ENCODE assay signal across 10 cellular contexts in genomic region chr14:51865953-51866747, GRCh38. TPM values are rescaled to one million over a fixed set of nuclear protein-coding genes. Genes with fewer than 3 reads are reported as not detected.
DNase-seq lines count a peak whose midpoint lies in the region; ATAC-seq, FAIRE-seq and TF ChIP-seq lines count a peak whose summit lies in the region.
"Had no signal": no experiment of that assay in that cellular context is flagged by ENCODE, and none has a peak within 500 bp of the region (broad histone marks: within the 10 kb centered on the region; RNA-seq: fewer than 3 reads in every experiment).

No MANE protein-coding gene starts in this region.

- ATAC-seq in CD8-positive, alpha-beta T cell: peak; percentile 56
- peak; percentile 42 for ATAC-seq in GM19043 (IDR thresholded peaks at IDR 0.05; ENCODE audit: low read depth, unreplicated experiment)
- peak; percentile 51 for ATAC-seq in HG03159 (IDR thresholded peaks at IDR 0.05; ENCODE audit: unreplicated experiment)
- no peak for ATAC-seq in GM18873 (IDR thresholded peaks at IDR 0.05; ENCODE audit: low FRiP score, unreplicated experiment)

- no peak for TF ChIP-seq POLR2A in thyroid gland (IDR thresholded peaks at IDR 0.05)

- H3K27ac ChIP-seq in CD8-positive, alpha-beta T cell (ENCODE audit: low read depth, low read length): no peak overlapping the region
- peak overlapping the region; percentile 59 for H3K27ac ChIP-seq in effector memory CD4-positive, alpha-beta T cell (ENCODE audit: insufficient read depth, low read length, poor library complexity, severe bottlenecking)
- no peak overlapping the region for H3K27ac ChIP-seq in thyroid gland

- H3K9me3 Mint-ChIP-seq in CD8-positive, alpha-beta T cell: no peaks in the 10 kb centered on the region

- no peak for FAIRE-seq in HTR-8/SVneo (lab: Jason Lieb, UNC)

- H3K4me1 ChIP-seq in CD8-positive, alpha-beta T cell (ENCODE audit: insufficient read depth, low read length): peaks cover 82% of the 10 kb centered on the region
- H3K4me1 ChIP-seq in effector memory CD4-positive, alpha-beta T cell (ENCODE audit: control insufficient read depth, insufficient read depth, low read length, poor library complexity, severe bottlenecking): peaks cover 49% of the 10 kb centered on the region
- no peaks in the 10 kb centered on the region for H3K4me1 ChIP-seq in thyroid gland

- POLR2A ChIA-PET in CD8-positive, alpha-beta T cell (lab: Charles Lee): interaction anchor here (0.8 to 1.4 kb wide), 2 partner anchors 19 to 90 kb away, joined by 3 to 5 read pairs; no protein-coding TSS in a partner anchor

- intact Hi-C loops in CD8-positive, alpha-beta T cell (cut with DNase I, micrococcal nuclease): loop anchor here (2.0 to 10.0 kb wide), 4 partner anchors 15 to 1031 kb away; partner anchors contain the start of genes NIN (in 1 of the 2) and STYX (in 1 of the 2)
- intact Hi-C loops in thyroid gland (cut with DNase I): no loop called here

- CTCF ChIA-PET in CD8-positive, alpha-beta T cell (lab: Charles Lee): interaction anchor here (1.3 to 1.8 kb wide), 2 partner anchors 9 to 113 kb away, joined by 3 to 6 read pairs; no protein-coding TSS in a partner anchor

- no peak for TF ChIP-seq CTCF in CD8-positive, alpha-beta T cell (IDR thresholded peaks at IDR 0.05)
- TF ChIP-seq CTCF in thyroid gland (IDR thresholded peaks at IDR 0.05): no peak

- H3K4me3 Mint-ChIP-seq in CD8-positive, alpha-beta T cell: peak overlapping the region; percentile 26

- H3K27ac Mint-ChIP-seq in CD8-positive, alpha-beta T cell: no peak overlapping the region

- H3K4me3 ChIP-seq in CD8-positive, alpha-beta T cell (ENCODE audit: low read depth, low read length): no peak overlapping the region
- H3K4me3 ChIP-seq in effector memory CD4-positive, alpha-beta T cell (ENCODE audit: insufficient read depth, low read depth, low read length, poor library complexity, severe bottlenecking): no peak overlapping the region
- H3K4me3 ChIP-seq in thyroid gland (replicated peaks in 1 of 3): no peak overlapping the region

- no peaks in the 10 kb centered on the region for H3K36me3 ChIP-seq in CD8-positive, alpha-beta T cell (ENCODE audit: insufficient read depth, low read length)
- H3K36me3 ChIP-seq in effector memory CD4-positive, alpha-beta T cell (ENCODE audit: control insufficient read depth, insufficient read depth, low read length): no peaks in the 10 kb centered on the region
- H3K36me3 ChIP-seq in thyroid gland: no peaks in the 10 kb centered on the region

- no peaks in the 10 kb centered on the region for H3K9me3 ChIP-seq in CD8-positive, alpha-beta T cell (ENCODE audit: low read length)
- no peaks in the 10 kb centered on the region for H3K9me3 ChIP-seq in effector memory CD4-positive, alpha-beta T cell (ENCODE audit: control insufficient read depth, low read length)
- no peaks in the 10 kb centered on the region for H3K9me3 ChIP-seq in thyroid gland

- peaks cover 29% of the 10 kb centered on the region for H3K4me1 Mint-ChIP-seq in CD8-positive, alpha-beta T cell (ENCODE audit: low read depth)

- H3K27me3 Mint-ChIP-seq in CD8-positive, alpha-beta T cell (ENCODE audit: low read depth): no peaks in the 10 kb centered on the region

- 56 to 57% methylated on average over 5 of the region's 5 CpGs for WGBS in thyroid gland, 2 donors

- DNase-seq in CD8-positive, alpha-beta T cell: no peak
- DNase-seq in effector memory CD4-positive, alpha-beta T cell: peak in 1 of 3 donors; percentile 43
- DNase-seq in HTR-8/SVneo (ENCODE audit: insufficient read length, low spot score) (no peak), thyroid gland (no peak), RKO (ENCODE audit: low spot score) (no peak)
- DNase-seq: activated CD4-positive, alpha-beta T cell treated with anti-CD3 and anti-CD28 coated beads, Interleukin-2, amount 50 U/mL, for 4 hours; KG1 had no signal

- no peaks in the 10 kb centered on the region for H3K27me3 ChIP-seq in CD8-positive, alpha-beta T cell (ENCODE audit: insufficient read depth, low read length)
- no peaks in the 10 kb centered on the region for H3K27me3 ChIP-seq in effector memory CD4-positive, alpha-beta T cell (replicated peaks; ENCODE audit: control insufficient read depth, insufficient read depth, low read length, poor library complexity, severe bottlenecking)
- no peaks in the 10 kb centered on the region for H3K27me3 ChIP-seq in thyroid gland

- peaks cover 19% of the 10 kb centered on the region for H3K36me3 Mint-ChIP-seq in CD8-positive, alpha-beta T cell

RNA-seq across cellular contexts. Expression of gene GNG2, which starts 5.7 kb away (rescaled TPM):
- 100 to 1,000 TPM; 166 to 169 TPM for total RNA-seq in CD8-positive, alpha-beta T cell
- total RNA-seq in thyroid gland: 10 to 100 TPM in 1 of 4 donors, 1 to 10 TPM in 3; 3.9 to 10.7 (median 7.3) TPM

Comparison
In these comparisons a context has a peak if more than half of its experiments do, and no peak if none do; other contexts are left out.
1. RNA of gene GNG2, which starts 5.7 kb away (total RNA-seq): 166 to 169 TPM in CD8-positive, alpha-beta T cell; 3.9 to 10.7 TPM in thyroid gland; every median in the first group is over 10 times any median in the second.